In genomic region chr7:100446040-100446439, GRCh38 we compare ENCODE assay signal across 15 cellular contexts. TPM values are rescaled to one million over a fixed set of nuclear protein-coding genes. Genes with fewer than 3 reads are reported as not detected.
DNase-seq lines count a peak whose midpoint lies in the region; ATAC-seq and TF ChIP-seq lines count a peak whose summit lies in the region.
"Had no signal": no experiment of that assay in that cellular context is flagged by ENCODE, and none has a peak within 500 bp of the region (broad histone marks: within the 10 kb centered on the region; RNA-seq: fewer than 3 reads in every experiment).

No MANE protein-coding gene starts in this region.

- H3K36me3 ChIP-seq in smooth muscle cell (ENCODE audit: low read depth): no peaks in the 10 kb centered on the region

- H3K9me3 Mint-ChIP-seq in activated T-cell treated with anti-CD3 and anti-CD28 coated beads, Interleukin-2, amount 50 U/mL, for 24 hours: no peaks in the 10 kb centered on the region
- H3K9me3 Mint-ChIP-seq: brain; effector memory CD8-positive, alpha-beta T cell had no signal

- H3K36me3 Mint-ChIP-seq in activated T-cell treated with anti-CD3 and anti-CD28 coated beads, Interleukin-2, amount 50 U/mL, for 24 hours (ENCODE audit: low read depth): no peaks in the 10 kb centered on the region
- H3K36me3 Mint-ChIP-seq: brain had no signal

- CTCF ChIA-PET in RWPE1 (lab: Yijun Ruan, JAX): interaction anchor here (1.0 kb wide), 1 partner anchor 23 kb away, joined by 3 read pairs; no protein-coding TSS in a partner anchor

- POLR2A ChIA-PET in RWPE1 (lab: Yijun Ruan, JAX; ENCODE audit: low non-redundant PET): no interaction called here

- no peaks in the 10 kb centered on the region for H3K9me3 ChIP-seq in smooth muscle cell (replicated peaks; ENCODE audit: low read depth)

- no peak for DNase-seq in activated T-cell treated with anti-CD3 and anti-CD28 coated beads, Interleukin-2, amount 50 U/mL, for 24 hours
- DNase-seq in activated T-cell treated with anti-CD3 and anti-CD28 coated beads for 4 hours: no peak
- no peak for DNase-seq in RWPE1 (ENCODE audit: low spot score)
- peak; percentile 61 for DNase-seq in fibroblast of mammary gland (ENCODE audit: low read depth)
- DNase-seq in smooth muscle cell (lab: John Stamatoyannopoulos, UW; ENCODE audit: unreplicated experiment): no peak
- no peak for DNase-seq in NCI-H2081 treated with DMSO at 0.1 percent for 48 hours (lab: John Stamatoyannopoulos, UW)
- DNase-seq in HuH-7 (ENCODE audit: low spot score): no peak
- DNase-seq: activated naive CD4-positive, alpha-beta T cell treated with Interleukin-2 at 50 U/mL for 16 hours; effector memory CD8-positive, alpha-beta T cell; NCI-H446 treated with DMSO at 0.1 percent for 48 hours had no signal

- H2AFZ ChIP-seq in smooth muscle cell (ENCODE audit: low read depth): no peak overlapping the region

- H3K9ac ChIP-seq in smooth muscle cell (ENCODE audit: low read depth): no peak overlapping the region
- H3K9ac ChIP-seq: KMS-11 had no signal

- no peaks in the 10 kb centered on the region for H4K20me1 ChIP-seq in smooth muscle cell (ENCODE audit: low read depth)

- H3K4me3 Mint-ChIP-seq in activated T-cell treated with anti-CD3 and anti-CD28 coated beads, Interleukin-2, amount 50 U/mL, for 24 hours: no peak overlapping the region
- H3K4me3 Mint-ChIP-seq: effector memory CD8-positive, alpha-beta T cell had no signal

- no peaks in the 10 kb centered on the region for H3K4me1 ChIP-seq in smooth muscle cell (ENCODE audit: low read depth)

- peaks cover 20% of the 10 kb centered on the region for H3K4me1 Mint-ChIP-seq in activated T-cell treated with anti-CD3 and anti-CD28 coated beads, Interleukin-2, amount 50 U/mL, for 24 hours (ENCODE audit: low read depth)

- H3K4me3 ChIP-seq in fibroblast of mammary gland (ENCODE audit: control insufficient read depth, low read depth, low read length) (no peak overlapping the region), smooth muscle cell (no peak overlapping the region)

- TF ChIP-seq CTCF in RWPE1 (conservative IDR thresholded peaks at IDR 0.05; ENCODE audit: low read depth): no peak
- TF ChIP-seq CTCF in fibroblast of mammary gland (conservative IDR thresholded peaks at IDR 0.05; ENCODE audit: control insufficient read depth, insufficient read depth, low read depth, low read length): no peak
- no peak for TF ChIP-seq CTCF in smooth muscle cell (IDR thresholded peaks at IDR 0.05; ENCODE audit: borderline replicate concordance, insufficient read depth, poor library complexity, severe bottlenecking)

- no peaks in the 10 kb centered on the region for H3K79me2 ChIP-seq in smooth muscle cell (ENCODE audit: low read depth)

- no peaks in the 10 kb centered on the region for H3K27me3 ChIP-seq in smooth muscle cell (ENCODE audit: low read depth)

- no peak for ATAC-seq in GM21360 (IDR thresholded peaks at IDR 0.05; ENCODE audit: unreplicated experiment)
- ATAC-seq: effector memory CD8-positive, alpha-beta T cell had no signal

- H3K4me2 ChIP-seq in smooth muscle cell: peak overlapping the region; percentile 54
- H3K4me2 ChIP-seq: KMS-11 had no signal

- 89% methylated on average over 2 of the region's 2 CpGs for WGBS in smooth muscle cell (ENCODE audit: low lambda C conversion rate)

- peak overlapping the region; percentile 11; the same call in 1 of the 2 replicates for H3K27ac ChIP-seq in RWPE1
- no peak overlapping the region for H3K27ac ChIP-seq in smooth muscle cell (ENCODE audit: low read depth)
- H3K27ac ChIP-seq: KMS-11, VCaP had no signal

- no peaks in the 10 kb centered on the region for H3F3A ChIP-seq in smooth muscle cell (ENCODE audit: low read depth)

- no peaks in the 10 kb centered on the region for H3K27me3 Mint-ChIP-seq in activated T-cell treated with anti-CD3 and anti-CD28 coated beads, Interleukin-2, amount 50 U/mL, for 24 hours
- H3K27me3 Mint-ChIP-seq: effector memory CD8-positive, alpha-beta T cell had no signal

- H3K27ac Mint-ChIP-seq in activated T-cell treated with anti-CD3 and anti-CD28 coated beads, Interleukin-2, amount 50 U/mL, for 24 hours: peak overlapping the region; percentile 52

RNA-seq across cellular contexts. Expression of gene PPP1R35, which starts 9.7 kb away (rescaled TPM):
- 12.5 and 21.5 TPM in 2 replicates for total RNA-seq in smooth muscle cell
- 41.6 and 46.0 TPM in 2 replicates for polyA plus RNA-seq in smooth muscle cell

RNA-seq across cellular contexts. Expression of gene MEPCE, which starts 16.4 kb away (rescaled TPM):
- total RNA-seq in smooth muscle cell: 19.7 and 20.3 TPM in 2 replicates
- 14.8 and 14.9 TPM in 2 replicates for polyA plus RNA-seq in smooth muscle cell

RNA-seq across cellular contexts. Expression of gene ZCWPW1, which starts 17.5 kb away (rescaled TPM):
- 0.27 and 5.3 TPM in 2 replicates for total RNA-seq in smooth muscle cell
- 3.8 and 3.9 TPM in 2 replicates for polyA plus RNA-seq in smooth muscle cell

RNA-seq across cellular contexts. Expression of gene SPACDR, which starts 18.0 kb away (rescaled TPM):
- total RNA-seq in smooth muscle cell: not detected in 2 replicates
- 0.58 and 2.2 TPM in 2 replicates for polyA plus RNA-seq in smooth muscle cell
- total RNA-seq: glomerular endothelial cell had no signal

RNA-seq across cellular contexts. Expression of gene TSC22D4, which starts 33.0 kb away (rescaled TPM):
- 14.5 and 20.0 TPM in 2 replicates for total RNA-seq in smooth muscle cell
- 46.9 and 51.1 TPM in 2 replicates for polyA plus RNA-seq in smooth muscle cell
